In the genomic region with DNA sequence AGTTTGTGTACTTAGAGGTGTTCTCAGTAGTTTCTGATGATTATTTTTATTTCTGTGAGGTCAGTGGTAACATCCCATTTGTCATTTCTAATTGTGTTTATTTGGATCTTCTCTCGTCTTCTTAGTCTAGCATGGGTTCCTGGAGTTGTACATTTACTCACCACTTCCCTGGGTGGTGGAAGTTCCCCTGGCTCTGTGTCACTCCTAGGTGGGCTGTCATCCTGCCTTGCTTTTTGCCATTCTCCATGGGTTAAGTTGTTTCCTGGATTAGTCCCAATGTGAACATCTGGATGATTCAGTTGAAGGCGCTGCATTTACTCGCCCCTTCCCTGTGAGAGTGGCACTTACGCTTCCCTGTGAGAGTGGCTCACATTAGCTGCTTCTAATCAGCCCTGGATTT, we compare ENCODE assay signal across 20 cellular contexts. TPM values are rescaled to one million over a fixed set of nuclear protein-coding genes. Genes with fewer than 3 reads are reported as not detected.
DNase-seq lines count a peak whose midpoint lies in the region; ATAC-seq and TF ChIP-seq lines count a peak whose summit lies in the region.
"Had no signal": no experiment of that assay in that cellular context is flagged by ENCODE, and none has a peak within 500 bp of the region (broad histone marks: within the 10 kb centered on the region; RNA-seq: fewer than 3 reads in every experiment).

No MANE protein-coding gene starts in this region.

- H3K4me1 ChIP-seq in SJSA1 (replicated peaks) = peaks cover 19% of the 10 kb centered on the region
- H3K4me1 ChIP-seq: BE2C, Caco-2, HAP-1 had no signal

- H3K4me1 Mint-ChIP-seq in natural killer cell (peaks cover 55 to 61% of the 10 kb centered on the region in 2 donors), immature natural killer cell (peaks cover 61 to 77% of the 10 kb centered on the region in 2 donors)
- H3K4me1 Mint-ChIP-seq in natural killer cell treated with Interleukin-12 subunit alpha and Interleukin-12 subunit beta and Interleukin-15 and Interleukin-18, amount 100 ng/mL, for 72 hours (ENCODE audit: low read depth in 2 of 2) = peaks cover 37 to 39% of the 10 kb centered on the region in 2 donors
- H3K4me1 Mint-ChIP-seq in T-helper 2 cell treated with Interferon-gamma antibody and Interleukin-4, amounts not matched to agents 5 μg/mL and 100 μg/mL, for 36 hours (ENCODE audit: low read depth) = peaks cover 2% of the 10 kb centered on the region

- DNase-seq in natural killer cell = no peak
- DNase-seq in natural killer cell treated with Interleukin-12 subunit alpha and Interleukin-12 subunit beta and Interleukin-15 and Interleukin-18, amount 100 ng/mL, for 72 hours (ENCODE audit: low spot score) = no peak
- peak; percentile 63 to 65 for DNase-seq in SJSA1 (ENCODE audit: low read depth in 1 of 2, low spot score in 2 of 2)
- DNase-seq in immature natural killer cell = no peak
- DNase-seq in AG08395 (ENCODE audit: low spot score) = no peak
- no peak for DNase-seq in T-helper 2 cell treated with Interferon-gamma antibody and Interleukin-4, amounts not matched to agents 5 μg/mL and 100 μg/mL, for 36 hours (ENCODE audit: low spot score)
- DNase-seq: 8988T; BE2C; C1 segment of cervical spinal cord; Caco-2; CD4-positive, CD25-positive, alpha-beta regulatory T cell; CD8-positive, alpha-beta memory T cell; DMS79 treated with DMSO at 0.1 percent for 48 hours; EL; GM23248 had no signal

- no peak overlapping the region for H3K4me3 ChIP-seq in SJSA1
- H3K4me3 ChIP-seq: GM23248, HAP-1, K562 had no signal

- ATAC-seq in natural killer cell (no peak), GM18502 (IDR thresholded peaks at IDR 0.05; ENCODE audit: poor library complexity, unreplicated experiment) (no peak), HG03025 (IDR thresholded peaks at IDR 0.05; ENCODE audit: low FRiP score, unreplicated experiment) (no peak)
- no peak for ATAC-seq in natural killer cell treated with Interleukin-12 subunit alpha and Interleukin-12 subunit beta and Interleukin-15 and Interleukin-18, amount 100 ng/mL, for 72 hours
- ATAC-seq: K562 had no signal

- peak overlapping the region; percentile 59 to 97 for H3K27ac Mint-ChIP-seq in natural killer cell
- peak overlapping the region in 1 of 2 donors; percentile 50 for H3K27ac Mint-ChIP-seq in natural killer cell treated with Interleukin-12 subunit alpha and Interleukin-12 subunit beta and Interleukin-15 and Interleukin-18, amount 100 ng/mL, for 72 hours
- peak overlapping the region; percentile 78 to 96 (median 84) for H3K27ac Mint-ChIP-seq in immature natural killer cell
- no peak overlapping the region for H3K27ac Mint-ChIP-seq in T-helper 2 cell treated with Interferon-gamma antibody and Interleukin-4, amounts not matched to agents 5 μg/mL and 100 μg/mL, for 36 hours
- H3K27ac Mint-ChIP-seq: CD4-positive, CD25-positive, alpha-beta regulatory T cell had no signal

- no peak for TF ChIP-seq CTCF in natural killer cell (IDR thresholded peaks at IDR 0.05)

- H3K27me3 ChIP-seq in SJSA1 (replicated peaks) = no peaks in the 10 kb centered on the region

- H3K27me3 Mint-ChIP-seq in natural killer cell (ENCODE audit: low read depth in 2 of 2) (no peaks in the 10 kb centered on the region), immature natural killer cell (ENCODE audit: low read depth in 3 of 3) (peaks cover 0 to 1% (median 0%) of the 10 kb centered on the region in 3 donors)
- H3K27me3 Mint-ChIP-seq in natural killer cell treated with Interleukin-12 subunit alpha and Interleukin-12 subunit beta and Interleukin-15 and Interleukin-18, amount 100 ng/mL, for 72 hours = no peaks in the 10 kb centered on the region
- peaks cover 45% of the 10 kb centered on the region for H3K27me3 Mint-ChIP-seq in T-helper 2 cell treated with Interferon-gamma antibody and Interleukin-4, amounts not matched to agents 5 μg/mL and 100 μg/mL, for 36 hours (ENCODE audit: low read depth)
- H3K27me3 Mint-ChIP-seq: CD8-positive, alpha-beta memory T cell had no signal

- H3K9me3 ChIP-seq in SJSA1 (replicated peaks) = peaks cover 6% of the 10 kb centered on the region
- H3K9me3 ChIP-seq: BE2C, HAP-1 had no signal

- peaks cover 0 to 5% of the 10 kb centered on the region in 2 donors for H3K9me3 Mint-ChIP-seq in natural killer cell
- peaks cover 12% of the 10 kb centered on the region for H3K9me3 Mint-ChIP-seq in natural killer cell treated with Interleukin-12 subunit alpha and Interleukin-12 subunit beta and Interleukin-15 and Interleukin-18, amount 100 ng/mL, for 72 hours
- peaks cover 0 to 3% (median 0%) of the 10 kb centered on the region in 6 donors for H3K9me3 Mint-ChIP-seq in immature natural killer cell
- H3K9me3 Mint-ChIP-seq in T-helper 2 cell treated with Interferon-gamma antibody and Interleukin-4, amounts not matched to agents 5 μg/mL and 100 μg/mL, for 36 hours = peaks cover 4% of the 10 kb centered on the region

- H3K36me3 ChIP-seq in SJSA1 = no peaks in the 10 kb centered on the region
- H3K36me3 ChIP-seq: BE2C, HAP-1 had no signal

- H3K36me3 Mint-ChIP-seq in natural killer cell = peaks cover 34% of the 10 kb centered on the region
- H3K36me3 Mint-ChIP-seq in natural killer cell treated with Interleukin-12 subunit alpha and Interleukin-12 subunit beta and Interleukin-15 and Interleukin-18, amount 100 ng/mL, for 72 hours = peaks cover 29% of the 10 kb centered on the region
- peaks cover 41 to 69% (median 67%) of the 10 kb centered on the region in 3 donors for H3K36me3 Mint-ChIP-seq in immature natural killer cell
- H3K36me3 Mint-ChIP-seq in T-helper 2 cell treated with Interferon-gamma antibody and Interleukin-4, amounts not matched to agents 5 μg/mL and 100 μg/mL, for 36 hours (ENCODE audit: low read depth) = peaks cover 3% of the 10 kb centered on the region

- intact Hi-C loops in natural killer cell (cut with micrococcal nuclease) = no loop called here

- H3K4me3 Mint-ChIP-seq in natural killer cell (peak overlapping the region; percentile 22), immature natural killer cell (peak overlapping the region in 1 of 5 donors; percentile 36)
- no peak overlapping the region for H3K4me3 Mint-ChIP-seq in natural killer cell treated with Interleukin-12 subunit alpha and Interleukin-12 subunit beta and Interleukin-15 and Interleukin-18, amount 100 ng/mL, for 72 hours
- H3K4me3 Mint-ChIP-seq in T-helper 2 cell treated with Interferon-gamma antibody and Interleukin-4, amounts not matched to agents 5 μg/mL and 100 μg/mL, for 36 hours = no peak overlapping the region
- H3K4me3 Mint-ChIP-seq: CD4-positive, CD25-positive, alpha-beta regulatory T cell; CD8-positive, alpha-beta memory T cell had no signal

- H3K27ac ChIP-seq in SJSA1 = peak overlapping the region; percentile 24; the same call in 1 of the 2 replicates
- H3K27ac ChIP-seq: GM23248 had no signal

RNA-seq across cellular contexts. Expression of gene GSAP, which starts 48.2 kb away (rescaled TPM):
- total RNA-seq in natural killer cell = 100 to 1,000 TPM; 202 to 302 (median 301) TPM
- total RNA-seq in natural killer cell treated with Interleukin-12 subunit alpha and Interleukin-12 subunit beta and Interleukin-15 and Interleukin-18, amount 100 ng/mL, for 72 hours = 10 to 100 TPM; 15.9 to 18.0 TPM
- 3.7 and 5.0 TPM in 2 replicates for total RNA-seq in SJSA1 (2014; rRNA removed; shearing (Covaris generic))
- polyA plus RNA-seq in immature natural killer cell = 10 to 100 TPM; 24.6 to 85.4 (median 55.5) TPM
- total RNA-seq: G401 had no signal
- polyA plus RNA-seq: K562 had no signal

Comparison
In these comparisons a context has a peak if more than half of its experiments do, and no peak if none do; other contexts are left out.
1. RNA of gene GSAP, which starts 48.2 kb away (total RNA-seq): 202 to 302 TPM in natural killer cell; 15.9 to 18.0 TPM in natural killer cell treated with Interleukin-12 subunit alpha and Interleukin-12 subunit beta and Interleukin-15 and Interleukin-18, amount 100 ng/mL, for 72 hours and 3.7 to 5.0 TPM in SJSA1; every median in the first group is over 10 times any median in the second.
2. DNase-seq: peak in SJSA1 (2 of 2); none in natural killer cell (single experiment), natural killer cell treated with Interleukin-12 subunit alpha and Interleukin-12 subunit beta and Interleukin-15 and Interleukin-18, amount 100 ng/mL, for 72 hours (single experiment), immature natural killer cell (0 of 3), AG08395 (single experiment) and T-helper 2 cell treated with Interferon-gamma antibody and Interleukin-4, amounts not matched to agents 5 μg/mL and 100 μg/mL, for 36 hours (single experiment).